In genomic region chr17:70159980-70160379, GRCh38 we compare ENCODE assay signal across 25 cellular contexts. TPM values are rescaled to one million over a fixed set of nuclear protein-coding genes. Genes with fewer than 3 reads are reported as not detected.
"Had no signal": no experiment of that assay in that cellular context is flagged by ENCODE, and none has a peak within 500 bp of the region (broad histone marks: within the 10 kb centered on the region; RNA-seq: fewer than 3 reads in every experiment).

No MANE protein-coding gene starts in this region.

- H3K4me3 ChIP-seq: adrenal gland, MG63 had no signal

- H3K36me3 ChIP-seq: adrenal gland, MG63 had no signal

- DNase-seq: activated CD4-positive, alpha-beta memory T cell treated with anti-CD3 and anti-CD28 coated beads, Interleukin-2, amount 10 ng/mL, durations not matched to agents 7 days and 5 days; activated CD4-positive, alpha-beta T cell treated with anti-CD3 and anti-CD28 coated beads for 36 hours; activated CD4-positive, alpha-beta T cell treated with anti-CD3 and anti-CD28 coated beads, Interleukin-2, amount 50 U/mL, for 1 hour; activated CD8-positive, alpha-beta memory T cell treated with anti-CD3 and anti-CD28 coated beads, Interleukin-2, amount 50 U/mL, for 4 hours; activated naive CD4-positive, alpha-beta T cell treated with anti-CD3 and anti-CD28 coated beads, Interleukin-2, amount 50 U/mL, for 16 hours; activated naive CD8-positive, alpha-beta T cell treated with anti-CD3 and anti-CD28 coated beads, Interleukin-2, amount 10 ng/mL, durations not matched to agents 7 days and 5 days; activated T-cell treated with anti-CD3 and anti-CD28 coated beads, Interleukin-2, amount 50 U/mL, for 72 hours; adrenal gland; anterior cingulate cortex; caudate nucleus; MG63; MV-4-11; NCI-H1092 treated with DMSO at 0.1 percent for 48 hours; NCI-H1436; NCI-H1694 treated with DMSO at 0.1 percent for 48 hours; NCI-H2029 treated with DMSO at 0.1 percent for 48 hours; NCI-H510A treated with DMSO at 0.1 percent for 48 hours; NCI-H69; NK-92 treated with Interleukin-12 subunit alpha and Interleukin-12 subunit beta, amount 100 ng/mL, for 24 hours; OCI-M1; SHP77 treated with DMSO at 0.1 percent for 48 hours; T-cell; T-helper 2 cell had no signal

- H3K27ac ChIP-seq: adrenal gland, KMS-11, VCaP had no signal

- ATAC-seq: activated CD4-positive, alpha-beta T cell treated with anti-CD3 and anti-CD28 coated beads for 36 hours; activated T-cell treated with anti-CD3 and anti-CD28 coated beads, Interleukin-2, amount 50 U/mL, for 72 hours; T-cell had no signal

- H3K4me2 ChIP-seq: KMS-11 had no signal

- H3K9me3 ChIP-seq: adrenal gland, MG63 had no signal

- H3K9ac ChIP-seq: KMS-11 had no signal

- H3K4me1 ChIP-seq: adrenal gland had no signal

- H3K27me3 ChIP-seq: adrenal gland, MG63 had no signal

RNA-seq across cellular contexts. Expression of gene KCNJ2, which starts 9.4 kb away (rescaled TPM):
- total RNA-seq: activated CD4-positive, alpha-beta memory T cell treated with anti-CD3 and anti-CD28 coated beads, Interleukin-2, amount 10 ng/mL, durations not matched to agents 7 days and 5 days; activated CD4-positive, alpha-beta T cell treated with anti-CD3 and anti-CD28 coated beads for 36 hours; activated naive CD8-positive, alpha-beta T cell treated with anti-CD3 and anti-CD28 coated beads, Interleukin-2, amount 10 ng/mL, durations not matched to agents 7 days and 5 days; activated T-cell treated with anti-CD3 and anti-CD28 coated beads, Interleukin-2, amount 50 U/mL, for 72 hours had no signal
